28 cellular contexts compared by ENCODE assay signal in genomic region chr7:154795014-154795413, GRCh38.
A peak's percentile ranks its signal among the peaks of the same experiment; 100 is the strongest.
DNase-seq lines count a peak whose midpoint lies in the region; ATAC-seq and TF ChIP-seq lines count a peak whose summit lies in the region.
"Had no signal": no experiment of that assay in that cellular context is flagged by ENCODE, and none has a peak within 500 bp of the region (broad histone marks: within the 10 kb centered on the region; RNA-seq: fewer than 3 reads in every experiment).

No MANE protein-coding gene starts in this region.

- CTCF ChIA-PET in CD8-positive, alpha-beta T cell (lab: Charles Lee), result no interaction called here

- H3K27ac Mint-ChIP-seq in CD8-positive, alpha-beta T cell, result no peak overlapping the region
- H3K27ac Mint-ChIP-seq: activated naive CD4-positive, alpha-beta T cell treated with anti-CD3 and anti-CD28 coated beads, Interleukin-2, amount 10 ng/mL, durations not matched to agents 7 days and 5 days; natural killer cell treated with Interleukin-12 subunit alpha and Interleukin-12 subunit beta and Interleukin-15 and Interleukin-18, amount 100 ng/mL, for 72 hours; stimulated activated effector memory CD8-positive, alpha-beta T cell treated with anti-CD3 and anti-CD28 coated beads, Interleukin-12 subunit alpha, Interleukin-12 subunit beta, amount 100 ng/mL, for 72 hours had no signal

- H3K36me3 ChIP-seq in cardiac muscle cell, result no peaks in the 10 kb centered on the region
- H3K36me3 ChIP-seq in CD8-positive, alpha-beta T cell (ENCODE audit: insufficient read depth, low read length), result no peaks in the 10 kb centered on the region
- H3K36me3 ChIP-seq: BLaER1, brain microvascular endothelial cell, upper lobe of right lung had no signal

- H3K4me1 ChIP-seq in cardiac muscle cell (ENCODE audit: low read depth), result no peaks in the 10 kb centered on the region
- H3K4me1 ChIP-seq in CD8-positive, alpha-beta T cell (ENCODE audit: insufficient read depth, low read length), result no peaks in the 10 kb centered on the region
- H3K4me1 ChIP-seq: BLaER1, upper lobe of right lung had no signal

- H3K9me3 Mint-ChIP-seq in CD8-positive, alpha-beta T cell, result no peaks in the 10 kb centered on the region
- H3K9me3 Mint-ChIP-seq: activated naive CD4-positive, alpha-beta T cell treated with anti-CD3 and anti-CD28 coated beads, Interleukin-2, amount 10 ng/mL, durations not matched to agents 7 days and 5 days; natural killer cell treated with Interleukin-12 subunit alpha and Interleukin-12 subunit beta and Interleukin-15 and Interleukin-18, amount 100 ng/mL, for 72 hours; stimulated activated effector memory CD8-positive, alpha-beta T cell treated with anti-CD3 and anti-CD28 coated beads, Interleukin-12 subunit alpha, Interleukin-12 subunit beta, amount 100 ng/mL, for 72 hours had no signal

- DNase-seq in cardiac muscle cell (ENCODE audit: low read depth in 1 of 2, low spot score in 1 of 2) (peak in 1 of 2 donors; percentile 33), Right ventricle myocardium inferior (ENCODE audit: missing footprints) (no peak), LNCaP clone FGC (ENCODE audit: low read depth) (no peak), substantia nigra (lab: John Stamatoyannopoulos, UW) (peak in 1 of 49 donors; percentile 32), NCI-H2029 treated with DMSO at 0.1 percent for 48 hours (lab: John Stamatoyannopoulos, UW) (no peak), left lobe of liver (ENCODE audit: low spot score) (no peak)
- DNase-seq in CD8-positive, alpha-beta T cell, result no peak
- DNase-seq: activated CD4-positive, alpha-beta T cell treated with anti-CD3 and anti-CD28 coated beads, Interleukin-2, amount 50 U/mL, for 48 hours; activated naive CD4-positive, alpha-beta T cell treated with anti-CD3 and anti-CD28 coated beads, Interleukin-2, amount 10 ng/mL, durations not matched to agents 7 days and 5 days; brain microvascular endothelial cell; effector CD4-positive, alpha-beta T cell; erythroblast; Karpas-422; mucosa of descending colon; NCI-H1048; NCI-H446; PC-9; SHP77 treated with DMSO at 0.1 percent for 48 hours; stimulated activated CD4-positive, alpha-beta T cell treated with anti-CD3 and anti-CD28 coated beads, Interleukin-4, amount 100 ng/mL, for 1 hour; SW 1271; T1000; upper lobe of right lung had no signal

- intact Hi-C loops in Right ventricle myocardium inferior (cut with DNase I), result no loop called here
- intact Hi-C loops in CD8-positive, alpha-beta T cell (cut with DNase I, micrococcal nuclease), result no loop called here

- H3K27me3 Mint-ChIP-seq in CD8-positive, alpha-beta T cell (ENCODE audit: low read depth), result peaks cover 21% of the 10 kb centered on the region

- no peak overlapping the region for H3K4me3 Mint-ChIP-seq in CD8-positive, alpha-beta T cell
- H3K4me3 Mint-ChIP-seq: activated naive CD4-positive, alpha-beta T cell treated with anti-CD3 and anti-CD28 coated beads, Interleukin-2, amount 10 ng/mL, durations not matched to agents 7 days and 5 days; natural killer cell treated with Interleukin-12 subunit alpha and Interleukin-12 subunit beta and Interleukin-15 and Interleukin-18, amount 100 ng/mL, for 72 hours; stimulated activated effector memory CD8-positive, alpha-beta T cell treated with anti-CD3 and anti-CD28 coated beads, Interleukin-12 subunit alpha, Interleukin-12 subunit beta, amount 100 ng/mL, for 72 hours had no signal

- no peaks in the 10 kb centered on the region for H3K27me3 ChIP-seq in cardiac muscle cell
- no peaks in the 10 kb centered on the region for H3K27me3 ChIP-seq in CD8-positive, alpha-beta T cell (ENCODE audit: insufficient read depth, low read length)
- H3K27me3 ChIP-seq: BLaER1, brain microvascular endothelial cell had no signal

- TF ChIP-seq CTCF in cardiac muscle cell (IDR thresholded peaks at IDR 0.05; ENCODE audit: low read depth, low read length), result no peak
- 0 out of 2 replicates have a peak, but pooled peaks have one; percentile 12 for TF ChIP-seq CTCF in LNCaP clone FGC (IDR thresholded peaks at IDR 0.05; ENCODE audit: control insufficient read depth, extremely low read depth, insufficient read depth)
- TF ChIP-seq CTCF in CD8-positive, alpha-beta T cell (IDR thresholded peaks at IDR 0.05), result no peak

- no peak for ATAC-seq in Right ventricle myocardium inferior
- ATAC-seq in CD8-positive, alpha-beta T cell, result no peak
- no peak for ATAC-seq in left lobe of liver
- ATAC-seq: natural killer cell treated with Interleukin-12 subunit alpha and Interleukin-12 subunit beta and Interleukin-15 and Interleukin-18, amount 100 ng/mL, for 72 hours had no signal

- H3K27ac ChIP-seq in cardiac muscle cell (peak overlapping the region; percentile 2), cingulate gyrus (ENCODE audit: low read depth, low read length) (peak overlapping the region; percentile 39), substantia nigra (ENCODE audit: low read depth, low read length, poor library complexity, severe bottlenecking) (peak overlapping the region; percentile 45)
- no peak overlapping the region for H3K27ac ChIP-seq in CD8-positive, alpha-beta T cell (ENCODE audit: low read depth, low read length)
- H3K27ac ChIP-seq: BLaER1, brain microvascular endothelial cell, parathyroid adenoma, PC-9, upper lobe of right lung had no signal

- no peaks in the 10 kb centered on the region for H3K4me1 Mint-ChIP-seq in CD8-positive, alpha-beta T cell (ENCODE audit: low read depth)
- H3K4me1 Mint-ChIP-seq: activated naive CD4-positive, alpha-beta T cell treated with anti-CD3 and anti-CD28 coated beads, Interleukin-2, amount 10 ng/mL, durations not matched to agents 7 days and 5 days; stimulated activated effector memory CD8-positive, alpha-beta T cell treated with anti-CD3 and anti-CD28 coated beads, Interleukin-12 subunit alpha, Interleukin-12 subunit beta, amount 100 ng/mL, for 72 hours had no signal

- H3K4me3 ChIP-seq in cardiac muscle cell (no peak overlapping the region), LNCaP clone FGC (ENCODE audit: low read depth, low read length) (no peak overlapping the region)
- no peak overlapping the region for H3K4me3 ChIP-seq in CD8-positive, alpha-beta T cell (ENCODE audit: low read depth, low read length)
- H3K4me3 ChIP-seq: BLaER1, lung, mucosa of descending colon, PC-9, upper lobe of right lung had no signal

- POLR2A ChIA-PET in CD8-positive, alpha-beta T cell (lab: Charles Lee), result no interaction called here

- no peaks in the 10 kb centered on the region for H3K9me3 ChIP-seq in cardiac muscle cell (ENCODE audit: low read depth)
- H3K9me3 ChIP-seq in CD8-positive, alpha-beta T cell (ENCODE audit: low read length), result no peaks in the 10 kb centered on the region
- H3K9me3 ChIP-seq: BLaER1, mucosa of descending colon, upper lobe of right lung had no signal

- H3K36me3 Mint-ChIP-seq in CD8-positive, alpha-beta T cell, result no peaks in the 10 kb centered on the region
- H3K36me3 Mint-ChIP-seq: activated naive CD4-positive, alpha-beta T cell treated with anti-CD3 and anti-CD28 coated beads, Interleukin-2, amount 10 ng/mL, durations not matched to agents 7 days and 5 days; natural killer cell treated with Interleukin-12 subunit alpha and Interleukin-12 subunit beta and Interleukin-15 and Interleukin-18, amount 100 ng/mL, for 72 hours; stimulated activated effector memory CD8-positive, alpha-beta T cell treated with anti-CD3 and anti-CD28 coated beads, Interleukin-12 subunit alpha, Interleukin-12 subunit beta, amount 100 ng/mL, for 72 hours had no signal
